In genomic region chr4:141658316-141658715, GRCh38 we compare ENCODE assay signal across 18 cellular contexts.
A peak's percentile ranks its signal among the peaks of the same experiment; 100 is the strongest.
DNase-seq lines count a peak whose midpoint lies in the region; ATAC-seq and TF ChIP-seq lines count a peak whose summit lies in the region.
"Had no signal": no experiment of that assay in that cellular context is flagged by ENCODE, and none has a peak within 500 bp of the region (broad histone marks: within the 10 kb centered on the region; RNA-seq: fewer than 3 reads in every experiment).

No MANE protein-coding gene starts in this region.

- no peak for DNase-seq in effector memory CD8-positive, alpha-beta T cell
- no peak for DNase-seq in GM10266 (ENCODE audit: extremely low spot score)
- no peak for DNase-seq in cerebellar nuclear complex (lab: John Stamatoyannopoulos, UW)
- no peak for DNase-seq in coronary artery (ENCODE audit: low spot score)
- DNase-seq: activated CD4-positive, CD25-positive, alpha-beta regulatory T cell; activated T-cell treated with anti-CD3 and anti-CD28 coated beads, Interleukin-2, amount 50 U/mL, for 48 hours; HCEC 1CT; KG1; NCI-H1694 treated with DMSO at 0.1 percent for 48 hours; NCI-H524 treated with DMSO at 0.1 percent for 48 hours; stomach had no signal

- H3K4me1 Mint-ChIP-seq in effector memory CD8-positive, alpha-beta T cell (ENCODE audit: low read depth in 2 of 2) = peaks cover 12 to 15% of the 10 kb centered on the region in 2 donors

- TF ChIP-seq CTCF in GM10266 (IDR thresholded peaks at IDR 0.05; ENCODE audit: control insufficient read depth, insufficient read depth, low read depth, missing control alignments) = no peak
- no peak for TF ChIP-seq CTCF in coronary artery (IDR thresholded peaks at IDR 0.05)

- no peak overlapping the region for H3K4me3 Mint-ChIP-seq in effector memory CD8-positive, alpha-beta T cell
- H3K4me3 Mint-ChIP-seq: CD14-positive monocyte had no signal

- no peaks in the 10 kb centered on the region for H3K27me3 Mint-ChIP-seq in effector memory CD8-positive, alpha-beta T cell

- no peaks in the 10 kb centered on the region for H3K9me3 Mint-ChIP-seq in effector memory CD8-positive, alpha-beta T cell

- no peak overlapping the region for H3K27ac Mint-ChIP-seq in effector memory CD8-positive, alpha-beta T cell

- no peaks in the 10 kb centered on the region for H3K36me3 Mint-ChIP-seq in effector memory CD8-positive, alpha-beta T cell (ENCODE audit: insufficient read depth)

- H3K27ac ChIP-seq in coronary artery = no peak overlapping the region
- H3K27ac ChIP-seq: neutrophil, skin epidermis, stomach, vagina had no signal

- ATAC-seq in GM18909 (IDR thresholded peaks at IDR 0.05; ENCODE audit: poor library complexity, unreplicated experiment) (peak; percentile 64), GM21576 (IDR thresholded peaks at IDR 0.05; ENCODE audit: unreplicated experiment) (peak; percentile 45), HG03196 (IDR thresholded peaks at IDR 0.05; ENCODE audit: unreplicated experiment) (peak; percentile 44)
- peak; percentile 22 for ATAC-seq in effector memory CD8-positive, alpha-beta T cell (replicated peaks)

- H3K4me3 ChIP-seq in coronary artery = no peak overlapping the region
- H3K4me3 ChIP-seq: skin epidermis, stomach, vagina had no signal
